Comparison of ENCODE assay signal across 9 cellular contexts in the genomic region with DNA sequence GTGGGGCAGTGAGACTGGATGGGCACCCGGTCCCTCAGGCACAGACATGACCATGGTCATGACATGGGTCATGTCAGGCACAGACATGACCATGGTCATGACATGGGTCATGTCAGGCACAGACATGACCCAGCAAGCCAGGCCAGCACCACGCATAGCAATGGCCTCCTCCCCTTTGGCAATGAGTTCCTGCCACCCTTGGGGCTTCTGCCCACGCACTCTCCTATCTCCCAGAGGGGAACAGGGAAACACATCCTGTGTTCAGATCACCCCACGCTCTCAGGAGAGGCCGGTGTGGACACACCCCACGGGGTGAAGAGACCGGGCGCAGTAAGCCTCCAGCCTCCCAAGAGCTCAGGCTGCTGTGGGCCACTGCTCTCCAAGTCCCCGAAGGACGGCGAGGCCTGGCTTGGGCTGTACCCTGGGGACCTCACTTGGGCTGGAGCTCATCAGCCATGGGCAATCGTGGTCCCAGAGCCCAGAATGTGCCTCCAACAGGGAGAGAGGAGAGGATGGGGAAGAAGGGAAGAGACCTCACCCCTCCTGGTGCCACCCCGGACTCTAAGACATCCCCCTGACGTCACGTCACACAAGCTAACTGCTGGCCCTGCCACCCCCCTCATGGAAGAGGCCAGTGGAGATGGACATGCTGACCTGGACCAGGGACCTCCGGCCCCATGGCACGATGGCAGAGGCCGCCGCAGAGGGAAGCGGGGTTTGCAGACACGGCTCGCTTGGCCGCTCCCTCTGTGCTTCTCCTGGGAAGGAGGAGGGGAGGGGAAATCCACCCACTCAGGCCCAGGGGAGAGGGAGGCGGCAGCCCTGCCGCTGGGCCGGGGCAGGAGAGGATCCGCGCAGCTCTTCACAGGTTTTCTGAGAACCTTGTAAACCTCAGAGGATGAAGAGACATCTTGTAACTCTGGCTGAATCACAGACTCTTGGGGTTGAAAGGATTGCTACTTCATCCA.
DNase-seq lines count a peak whose midpoint lies in the region; ATAC-seq, FAIRE-seq and TF ChIP-seq lines count a peak whose summit lies in the region.
"Had no signal": no experiment of that assay in that cellular context is flagged by ENCODE, and none has a peak within 500 bp of the region (broad histone marks: within the 10 kb centered on the region; RNA-seq: fewer than 3 reads in every experiment).

No MANE protein-coding gene starts in this region.

- no peaks in the 10 kb centered on the region for H3K27me3 Mint-ChIP-seq in activated B cell treated with CpG ODN at 0.5 μM for 24 hours
- H3K27me3 Mint-ChIP-seq in Caco-2 (ENCODE audit: insufficient read depth, unreplicated experiment) = no peaks in the 10 kb centered on the region

- POLR2A ChIA-PET in activated B cell treated with CpG ODN at 0.5 μM for 24 hours (lab: Charles Lee) = interaction anchor here (0.8 to 1.4 kb wide), 5 partner anchors 18 to 434 kb away, joined by 3 to 11 read pairs (median 3); no protein-coding TSS in a partner anchor
- POLR2A ChIA-PET in Caco-2 (lab: Charles Lee) = no interaction called here

- TF ChIP-seq POLR2A in heart left ventricle (IDR thresholded peaks at IDR 0.05) = no peak

- peaks cover 0 to 57% (median 13%) of the 10 kb centered on the region in 12 donors for H3K4me1 ChIP-seq in heart left ventricle
- H3K4me1 ChIP-seq in Caco-2 = no peaks in the 10 kb centered on the region
- H3K4me1 ChIP-seq in MM.1S (ENCODE audit: low read length) = no peaks in the 10 kb centered on the region
- H3K4me1 ChIP-seq: gastrocnemius medialis had no signal

- no peaks in the 10 kb centered on the region for H4K20me1 ChIP-seq in MM.1S (ENCODE audit: insufficient read depth, low read length)

- H3K36me3 ChIP-seq in heart left ventricle = peaks cover 0 to 9% (median 0%) of the 10 kb centered on the region in 9 donors
- H3K36me3 ChIP-seq in Caco-2 (ENCODE audit: control insufficient read depth, insufficient read depth, low read length) = no peaks in the 10 kb centered on the region
- no peaks in the 10 kb centered on the region for H3K36me3 ChIP-seq in MM.1S (replicated peaks; ENCODE audit: insufficient read depth, low read length)
- H3K36me3 ChIP-seq: gastrocnemius medialis had no signal

- no peak overlapping the region for H2AFZ ChIP-seq in MM.1S (ENCODE audit: low read length)

- no peak overlapping the region for H3K9ac ChIP-seq in MM.1S (ENCODE audit: low read length)

- H3K9me3 Mint-ChIP-seq in activated B cell treated with CpG ODN at 0.5 μM for 24 hours (no peaks in the 10 kb centered on the region), Caco-2 (ENCODE audit: unreplicated experiment) (no peaks in the 10 kb centered on the region)

- H3K4me3 Mint-ChIP-seq in activated B cell treated with CpG ODN at 0.5 μM for 24 hours (peak overlapping the region; percentile 84), Caco-2 (ENCODE audit: unreplicated experiment) (no peak overlapping the region)

- ATAC-seq in HG02970 (IDR thresholded peaks at IDR 0.05; ENCODE audit: low FRiP score, unreplicated experiment) (peak; percentile 13), activated B cell treated with CpG ODN at 0.5 μM for 24 hours (ENCODE audit: low read depth) (peak; percentile 43), heart left ventricle (peak in 3 of 4 donors; percentile 8 to 31 (median 16))

- intact Hi-C loops in activated B cell treated with CpG ODN at 0.5 μM for 24 hours (cut with micrococcal nuclease) (loop anchor here (1.0 to 10.0 kb wide), 3 partner anchors 12 to 275 kb away; no protein-coding TSS in a partner anchor), heart left ventricle (cut with DNase I) (no loop called here), Caco-2 (cut with micrococcal nuclease; ENCODE audit: unreplicated experiment) (no loop called here)

- CTCF ChIA-PET in activated B cell treated with CpG ODN at 0.5 μM for 24 hours (lab: Charles Lee) = interaction anchor here (1.0 kb wide), 1 partner anchor 18 kb away, joined by 3 read pairs; no protein-coding TSS in a partner anchor
- CTCF ChIA-PET in Caco-2 (lab: Charles Lee) = no interaction called here

- DNase-seq in GM19239 (ENCODE audit: insufficient read length, low spot score) (no peak), activated B cell treated with CpG ODN at 0.5 μM for 24 hours (peak; percentile 39), heart left ventricle (peak in 3 of 5 donors; percentile 27 to 71 (median 27)), EL (no peak), Caco-2 (no peak), MM.1S (no peak), 8988T (no peak)

- peak overlapping the region; percentile 91 for H3K27ac Mint-ChIP-seq in activated B cell treated with CpG ODN at 0.5 μM for 24 hours
- no peak overlapping the region for H3K27ac Mint-ChIP-seq in Caco-2 (ENCODE audit: unreplicated experiment)

- H3K4me1 Mint-ChIP-seq in activated B cell treated with CpG ODN at 0.5 μM for 24 hours (peaks cover 42% of the 10 kb centered on the region), Caco-2 (ENCODE audit: low read depth, unreplicated experiment) (no peaks in the 10 kb centered on the region)

- H3K27me3 ChIP-seq in heart left ventricle (no peaks in the 10 kb centered on the region), Caco-2 (replicated peaks; ENCODE audit: control insufficient read depth, insufficient read depth, low read length) (no peaks in the 10 kb centered on the region), MM.1S (replicated peaks; ENCODE audit: insufficient read depth, low read length) (no peaks in the 10 kb centered on the region)
- H3K27me3 ChIP-seq: gastrocnemius medialis had no signal

- TF ChIP-seq CTCF in activated B cell treated with CpG ODN at 0.5 μM for 24 hours (IDR thresholded peaks at IDR 0.05) (no peak), heart left ventricle (IDR thresholded peaks at IDR 0.05) (no peak), Caco-2 (IDR thresholded peaks at IDR 0.05; ENCODE audit: insufficient read depth in 1 of 2, low read depth in 1 of 2, low read length in 1 of 2, severe bottlenecking in 1 of 2, unreplicated experiment in 1 of 2) (no peak), MM.1S (IDR thresholded peaks at IDR 0.05; ENCODE audit: low read length) (no peak)

- H3K4me3 ChIP-seq in heart left ventricle = peak overlapping the region in 6 of 12 donors; percentile 18 to 63 (median 30)
- H3K4me3 ChIP-seq in Caco-2 (ENCODE audit: low read depth, low read length) = no peak overlapping the region
- no peak overlapping the region for H3K4me3 ChIP-seq in MM.1S (ENCODE audit: low read length)
- H3K4me3 ChIP-seq: gastrocnemius medialis had no signal

- no peaks in the 10 kb centered on the region for H3K9me2 ChIP-seq in MM.1S (replicated peaks; ENCODE audit: insufficient read depth, low read length)

- peak; percentile 64 for FAIRE-seq in GM19239 (lab: Jason Lieb, UNC)

- H3K27ac ChIP-seq in heart left ventricle (peak overlapping the region in 3 of 12 donors; percentile 69 to 94 (median 85)), MM.1S (ENCODE audit: low read length) (no peak overlapping the region)
- H3K27ac ChIP-seq: gastrocnemius medialis had no signal

- no peak overlapping the region for H3K4me2 ChIP-seq in MM.1S (ENCODE audit: low read depth, low read length)

- H3K36me3 Mint-ChIP-seq in activated B cell treated with CpG ODN at 0.5 μM for 24 hours (ENCODE audit: low read depth) (peaks cover 14% of the 10 kb centered on the region), Caco-2 (ENCODE audit: insufficient read depth, unreplicated experiment) (peaks cover 34% of the 10 kb centered on the region)

- 61 to 67% (median 62%) methylated on average over 10 to 28 of the region's 28 CpGs for WGBS in heart left ventricle, 4 donors

- no peaks in the 10 kb centered on the region for H3K79me2 ChIP-seq in MM.1S (ENCODE audit: low read length)

- no TSS peak for BruUV-seq in Caco-2 (replicated peaks; lab: Mats Ljungman, UMichigan)

- H3K9me3 ChIP-seq in heart left ventricle (no peaks in the 10 kb centered on the region), Caco-2 (no peaks in the 10 kb centered on the region), MM.1S (replicated peaks; ENCODE audit: insufficient read depth, low read length) (no peaks in the 10 kb centered on the region)
- H3K9me3 ChIP-seq: gastrocnemius medialis had no signal

- no peaks in the 10 kb centered on the region for H3F3A ChIP-seq in MM.1S (ENCODE audit: insufficient read depth, low read length)

Comparison
In these comparisons a context has a peak if more than half of its experiments do, and no peak if none do; other contexts are left out.
1. DNase-seq: peak in activated B cell treated with CpG ODN at 0.5 μM for 24 hours (single experiment) and heart left ventricle (3 of 5); none in GM19239 (single experiment), EL (single experiment), Caco-2 (0 of 2), MM.1S (single experiment) and 8988T (single experiment).
2. Peak in every context shown above with its lines, with median percentiles within 50 percentile points of each other: ATAC-seq.